In the genomic region with DNA sequence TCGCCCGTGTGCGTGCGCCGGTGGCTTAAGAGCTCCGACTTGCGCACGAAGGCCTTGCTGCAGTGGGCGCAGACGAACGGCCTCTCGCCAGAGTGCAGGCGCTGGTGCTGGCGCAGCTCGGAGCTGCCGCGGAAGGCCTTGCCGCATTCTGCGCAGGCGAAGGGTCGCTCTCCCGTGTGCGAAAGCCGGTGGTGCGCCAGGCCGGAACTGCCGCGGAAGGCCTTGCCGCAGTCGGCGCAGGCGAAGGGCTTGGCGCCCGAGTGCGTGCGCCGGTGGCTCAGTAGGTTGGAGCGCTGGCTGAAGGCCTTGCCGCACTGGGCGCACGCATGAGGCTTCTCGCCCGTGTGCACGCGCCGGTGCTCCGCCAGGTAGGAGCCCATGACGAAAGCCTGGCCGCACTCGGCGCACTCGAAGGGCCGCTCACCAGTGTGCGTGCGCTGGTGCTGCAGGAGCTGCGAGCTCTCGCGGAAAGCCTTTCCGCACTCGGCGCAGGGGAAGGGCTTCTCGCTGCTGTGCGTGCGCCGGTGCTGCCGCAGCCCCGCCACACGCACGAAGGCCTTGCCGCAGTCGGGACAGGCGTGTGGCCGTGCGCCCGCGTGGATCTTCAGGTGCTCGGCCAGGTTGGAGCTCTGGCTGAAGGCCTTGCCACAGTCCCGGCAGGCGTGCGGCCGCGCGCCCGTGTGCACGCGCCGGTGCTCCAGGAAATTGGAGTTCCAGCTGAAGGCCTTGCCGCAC, we compare ENCODE assay signal across 1 cellular context.
TF ChIP-seq lines count a peak whose summit lies in the region.

No MANE protein-coding gene starts in this region.

TF ChIP-seq in GM23338, 12 proteins besides CTCF, POLR2A, EP300 and RAD21 (continued from another document):
- 0 out of 2 replicates have a peak, but pooled peaks have one; percentile 15 for TF ChIP-seq POLR2AphosphoS5 (IDR thresholded peaks at IDR 0.05; ENCODE audit: low read depth)
- no peak for TF ChIP-seq JUNB (IDR thresholded peaks at IDR 0.05; ENCODE audit: unreplicated experiment)
- TF ChIP-seq ZNF114 (CRISPR knock-in tag; IDR thresholded peaks at IDR 0.05) = no peak
- TF ChIP-seq ZNF331 (CRISPR knock-in tag; IDR thresholded peaks at IDR 0.05; ENCODE audit: low read depth) = no peak
- TF ChIP-seq STAT1 (IDR thresholded peaks at IDR 0.05; ENCODE audit: unreplicated experiment) = no peak
- TF ChIP-seq ETS1 (IDR thresholded peaks at IDR 0.05) = no peak
TF ChIP-seq in GM23338: peak in this region for 1.
